In the genomic region with DNA sequence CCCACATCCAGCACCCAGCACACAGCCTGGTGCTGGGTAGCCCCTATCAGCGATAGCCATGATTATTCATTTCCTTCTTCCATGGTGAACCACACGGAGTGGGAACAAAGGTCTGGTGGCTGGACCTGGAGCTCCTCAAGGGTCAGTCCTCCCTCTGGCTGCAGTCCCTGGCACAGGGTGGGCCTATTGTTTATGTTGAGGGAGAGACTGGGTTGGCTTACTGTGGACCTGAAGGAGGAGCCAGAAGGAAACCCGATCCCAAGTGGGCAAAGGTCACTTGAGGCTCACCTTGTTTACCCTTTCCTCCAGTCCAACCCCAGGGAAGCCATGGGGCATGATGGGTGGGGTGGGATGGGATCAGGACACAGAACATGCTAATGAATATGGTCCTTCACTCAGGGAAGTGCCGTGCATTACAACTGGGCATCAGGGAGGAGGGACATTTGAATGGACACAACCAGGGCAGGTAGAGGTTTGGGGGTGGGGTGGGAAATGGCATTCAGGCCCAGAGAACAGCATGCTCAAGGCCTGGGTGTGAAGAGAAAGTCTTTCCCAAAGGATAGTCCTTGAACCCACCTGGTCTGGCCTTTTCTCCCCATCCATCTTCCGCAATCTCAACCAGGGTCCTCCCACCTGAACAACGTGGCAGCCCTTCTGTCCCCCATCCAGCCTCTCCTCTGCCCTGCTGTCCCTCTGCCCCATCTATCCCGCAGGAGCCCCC, we compare ENCODE assay signal across 8 cellular contexts. TPM values are rescaled to one million over a fixed set of nuclear protein-coding genes. Genes with fewer than 3 reads are reported as not detected.
DNase-seq lines count a peak whose midpoint lies in the region; ATAC-seq and TF ChIP-seq lines count a peak whose summit lies in the region.

No MANE protein-coding gene starts in this region.

- H2AFZ ChIP-seq in SK-N-SH (ENCODE audit: low read depth) = peak overlapping the region; percentile 90; the same call in 1 of the 2 replicates
- no peak overlapping the region for H2AFZ ChIP-seq in PC-3 (ENCODE audit: low read length)

- no peaks in the 10 kb centered on the region for H3K27me3 ChIP-seq in SK-N-SH (ENCODE audit: insufficient read depth)
- no peaks in the 10 kb centered on the region for H3K27me3 ChIP-seq in PC-3 (ENCODE audit: low read length)
- peaks cover 0 to 5% (median 2%) of the 10 kb centered on the region in 3 donors for H3K27me3 ChIP-seq in skeletal muscle tissue (ENCODE audit: control insufficient read depth in 3 of 3, insufficient read depth in 3 of 3, low read length in 3 of 3)
- no peaks in the 10 kb centered on the region for H3K27me3 ChIP-seq in uterus

- H3K79me2 ChIP-seq in SK-N-SH (ENCODE audit: insufficient read depth) (peaks cover 8% of the 10 kb centered on the region; the same call in 1 of the 2 replicates), PC-3 (ENCODE audit: low read length) (peaks cover 32% of the 10 kb centered on the region)

- POLR2A ChIA-PET in SK-N-SH (lab: Yijun Ruan, JAX) (no interaction called here), PC-3 (lab: Charles Lee; ENCODE audit: unreplicated experiment) (interaction anchor here (1.1 kb wide), 1 partner anchor 25 kb away, joined by 4 read pairs; no protein-coding TSS in a partner anchor)

- intact Hi-C loops in PC-3 (cut with micrococcal nuclease) (loop anchor here (1.0 to 2.0 kb wide), 3 partner anchors 15 to 29 kb away; a partner anchor contains a TSS), uterus (cut with DNase I; ENCODE audit: low total_unique reads) (no loop called here)

- no TSS peak for BruUV-seq in PC-3 (replicated peaks; lab: Mats Ljungman, UMichigan)

- no peak for TF ChIP-seq EP300 in SK-N-SH (IDR thresholded peaks at IDR 0.05; ENCODE audit: borderline replicate concordance in 1 of 2, low read depth in 1 of 2, low read length in 1 of 2)

- H3K9me2 ChIP-seq in SK-N-SH (no peaks in the 10 kb centered on the region), PC-3 (replicated peaks; ENCODE audit: low read length) (no peaks in the 10 kb centered on the region)

- H3K4me1 ChIP-seq in SK-N-SH (ENCODE audit: control insufficient read depth in 1 of 2, insufficient read depth in 2 of 2, low read depth in 1 of 2, low read length in 1 of 2) (peaks cover 6 to 7% of the 10 kb centered on the region in 2 experiments; a peak in 2 of 4 replicates), PC-3 (ENCODE audit: insufficient read depth, low read length) (peaks cover 55% of the 10 kb centered on the region), skeletal muscle tissue (ENCODE audit: control insufficient read depth in 3 of 3, insufficient read depth in 3 of 3, low read length in 3 of 3) (peaks cover 30 to 56% (median 43%) of the 10 kb centered on the region in 3 donors), uterus (peaks cover 0 to 4% of the 10 kb centered on the region in 2 donors)

- ATAC-seq in SK-N-SH treated with all-trans-retinoic acid at 6 μM for 48 hours (no peak), PC-3 (no peak), GM18511 (IDR thresholded peaks at IDR 0.05; ENCODE audit: unreplicated experiment) (no peak)

- CTCF ChIA-PET in SK-N-SH (lab: Yijun Ruan, JAX) = interaction anchor here (0.6 to 1.4 kb wide), 8 partner anchors 10 to 623 kb away, joined by 3 to 8 read pairs (median 3); no protein-coding TSS in a partner anchor
- CTCF ChIA-PET in PC-3 (lab: Charles Lee) = no interaction called here

- H3K4me2 ChIP-seq in SK-N-SH = peak overlapping the region; percentile 90
- peak overlapping the region; percentile 93 for H3K4me2 ChIP-seq in PC-3 (ENCODE audit: low read length)

- H3K9ac ChIP-seq in SK-N-SH = 0 out of 2 replicates have a peak overlapping the region, but pooled peaks have one; percentile 71
- no peak overlapping the region for H3K9ac ChIP-seq in PC-3 (ENCODE audit: low read length)
- peak overlapping the region in 2 of 3 donors; percentile 35 to 68 for H3K9ac ChIP-seq in skeletal muscle tissue (ENCODE audit: low read depth in 1 of 3, low read length in 3 of 3)

- 89% methylated on average over 7 of the region's 7 CpGs for WGBS in SK-N-SH (ENCODE audit: low lambda C conversion rate)

- no peaks in the 10 kb centered on the region for H3K36me3 ChIP-seq in SK-N-SH (replicated peaks in 1 of 2; ENCODE audit: control insufficient read depth in 1 of 2, insufficient read depth in 2 of 2, low read length in 1 of 2)
- H3K36me3 ChIP-seq in PC-3 (ENCODE audit: low read depth, low read length) = no peaks in the 10 kb centered on the region
- H3K36me3 ChIP-seq in skeletal muscle tissue (ENCODE audit: control insufficient read depth in 3 of 3, insufficient read depth in 3 of 3, low read length in 3 of 3) = no peaks in the 10 kb centered on the region
- no peaks in the 10 kb centered on the region for H3K36me3 ChIP-seq in uterus

- H3F3A ChIP-seq in SK-N-SH (replicated peaks; ENCODE audit: insufficient read depth) (peaks cover 4% of the 10 kb centered on the region), PC-3 (ENCODE audit: low read length, unreplicated experiment) (peaks cover 5% of the 10 kb centered on the region)

- H3K9me3 ChIP-seq in SK-N-SH (no peaks in the 10 kb centered on the region), PC-3 (ENCODE audit: low read length) (no peaks in the 10 kb centered on the region), skeletal muscle tissue (ENCODE audit: control insufficient read depth in 3 of 3, low read length in 3 of 3) (no peaks in the 10 kb centered on the region), uterus (no peaks in the 10 kb centered on the region)

- H3K4me3 ChIP-seq in SK-N-SH (ENCODE audit: low read depth in 2 of 2, low read length in 1 of 2) = no peak overlapping the region; a peak in 1 of 4 replicates
- peak overlapping the region; percentile 96; the same call in 1 of the 2 replicates for H3K4me3 ChIP-seq in PC-3 (ENCODE audit: low read length)
- H3K4me3 ChIP-seq in skeletal muscle tissue (ENCODE audit: low read length in 3 of 3) = peak overlapping the region in 2 of 3 donors; percentile 22 to 73
- no peak overlapping the region for H3K4me3 ChIP-seq in uterus

- no peak for TF ChIP-seq RAD21 in SK-N-SH (IDR thresholded peaks at IDR 0.05; ENCODE audit: low read length)

- no peak for DNase-seq in SK-N-SH
- no peak for DNase-seq in PC-3
- DNase-seq in iPS-NIHi11 (ENCODE audit: low spot score) = peak; percentile 64
- no peak for DNase-seq in NCI-H2196 (lab: John Stamatoyannopoulos, UW; ENCODE audit: unreplicated experiment)
- no peak for DNase-seq in uterus

- H4K20me1 ChIP-seq in SK-N-SH (ENCODE audit: insufficient read depth) = no peaks in the 10 kb centered on the region
- H4K20me1 ChIP-seq in PC-3 (ENCODE audit: low read length) = peaks cover 10% of the 10 kb centered on the region; the same call in 1 of the 2 replicates

- TF ChIP-seq CTCF in SK-N-SH (IDR thresholded peaks at IDR 0.05) (no peak), PC-3 (conservative IDR thresholded peaks at IDR 0.05; ENCODE audit: low read depth, low read length) (no peak), uterus (IDR thresholded peaks at IDR 0.05) (no peak)

- H3K27ac ChIP-seq in SK-N-SH (ENCODE audit: low read depth in 2 of 2, low read length in 1 of 2) (no peak overlapping the region), PC-3 (ENCODE audit: low read length) (no peak overlapping the region), skeletal muscle tissue (ENCODE audit: low read depth, low read length) (no peak overlapping the region), uterus (no peak overlapping the region)

- TF ChIP-seq POLR2A in uterus (IDR thresholded peaks at IDR 0.05) = no peak

TF ChIP-seq in SK-N-SH, 30 proteins besides CTCF, POLR2A, EP300 and RAD21 (continues in another document):
- TF ChIP-seq MEF2A (IDR thresholded peaks at IDR 0.05; ENCODE audit: borderline replicate concordance, low read depth) (no peak), EZH2phosphoT487 (IDR thresholded peaks at IDR 0.05; ENCODE audit: borderline replicate concordance, low read depth) (no peak), GABPA (IDR thresholded peaks at IDR 0.05; ENCODE audit: low read depth) (no peak), CHD2 (IDR thresholded peaks at IDR 0.05; ENCODE audit: low read length, partially characterized antibody) (no peak)
- TF ChIP-seq, protein P1, sequence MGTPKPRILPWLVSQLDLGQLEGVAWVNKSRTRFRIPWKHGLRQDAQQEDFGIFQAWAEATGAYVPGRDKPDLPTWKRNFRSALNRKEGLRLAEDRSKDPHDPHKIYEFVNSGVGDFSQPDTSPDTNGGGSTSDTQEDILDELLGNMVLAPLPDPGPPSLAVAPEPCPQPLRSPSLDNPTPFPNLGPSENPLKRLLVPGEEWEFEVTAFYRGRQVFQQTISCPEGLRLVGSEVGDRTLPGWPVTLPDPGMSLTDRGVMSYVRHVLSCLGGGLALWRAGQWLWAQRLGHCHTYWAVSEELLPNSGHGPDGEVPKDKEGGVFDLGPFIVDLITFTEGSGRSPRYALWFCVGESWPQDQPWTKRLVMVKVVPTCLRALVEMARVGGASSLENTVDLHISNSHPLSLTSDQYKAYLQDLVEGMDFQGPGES (IDR thresholded peaks at IDR 0.05; ENCODE audit: low read depth, low read length) = no peak

TF ChIP-seq in SK-N-SH treated with all-trans-retinoic acid at 6 μM for 48 hours, 23 proteins besides CTCF, POLR2A, EP300 and RAD21 (continues in another document):
- TF ChIP-seq RARB (CRISPR knock-in tag; IDR thresholded peaks at IDR 0.05) (no peak), BACH2 (CRISPR knock-in tag; IDR thresholded peaks at IDR 0.05; ENCODE audit: borderline replicate concordance) (no peak), GLIS3 (CRISPR knock-in tag; IDR thresholded peaks at IDR 0.05) (no peak), OSR1 (CRISPR knock-in tag; IDR thresholded peaks at IDR 0.05) (no peak), ZC3H10 (CRISPR knock-in tag; IDR thresholded peaks at IDR 0.05) (no peak), ZFP30 (CRISPR knock-in tag; IDR thresholded peaks at IDR 0.05) (no peak), TCF4 (CRISPR knock-in tag; IDR thresholded peaks at IDR 0.05; ENCODE audit: borderline replicate concordance) (no peak), ZFP3 (CRISPR knock-in tag; IDR thresholded peaks at IDR 0.05) (no peak), ZNF565 (CRISPR knock-in tag; conservative IDR thresholded peaks at IDR 0.05; ENCODE audit: low read depth) (no peak), ZNF70 (CRISPR knock-in tag; IDR thresholded peaks at IDR 0.05) (no peak), TOX (CRISPR knock-in tag; IDR thresholded peaks at IDR 0.05; ENCODE audit: borderline replicate concordance) (no peak)

RNA-seq across cellular contexts. Expression of a gene that starts 1.4 kb away (rescaled TPM):
- polyA plus RNA-seq in SK-N-SH (2012; rRNA removed) = 24.5 and 29.0 TPM in 2 replicates
- 14.3 and 19.6 TPM in 2 replicates for polyA plus RNA-seq in SK-N-SH (2012; cell fraction: cytosol; rRNA removed)
- polyA plus RNA-seq in SK-N-SH (2012; cell fraction: nucleus; rRNA removed) = 28.9 and 32.1 TPM in 2 replicates
- total RNA-seq in PC-3 (2014; rRNA removed) = 7.8 and 18.7 TPM in 2 replicates
- total RNA-seq in skeletal muscle tissue = 3.7 TPM
- 10 to 100 TPM in 2 of 4 donors, 1 to 10 TPM in 1, under 1 TPM in 1; under 0.01 to 16.8 (median 12.6) TPM for total RNA-seq in uterus

RNA-seq across cellular contexts. Expression of a gene that starts 29.3 kb away (rescaled TPM):
- polyA plus RNA-seq in SK-N-SH (2012; rRNA removed) = 13.8 and 22.9 TPM in 2 replicates
- polyA plus RNA-seq in SK-N-SH (2012; cell fraction: cytosol; rRNA removed) = 13.3 and 17.1 TPM in 2 replicates
- 11.7 and 14.6 TPM in 2 replicates for polyA plus RNA-seq in SK-N-SH (2012; cell fraction: nucleus; rRNA removed)
- total RNA-seq in PC-3 (2014; rRNA removed) (21.1 and 24.6 TPM in 2 replicates), skeletal muscle tissue (8.4 TPM), uterus (10 to 100 TPM; 13.1 to 38.2 (median 16.5) TPM)

Comparison
In these comparisons a context has a peak if more than half of its experiments do, and no peak if none do; other contexts are left out.
1. H3K4me3 ChIP-seq: peak in PC-3 (single experiment) and skeletal muscle tissue (2 of 3); none in SK-N-SH (0 of 2) and uterus (0 of 2).